Comparison of ENCODE assay signal across 16 cellular contexts in genomic region chr1:176638713-176639112, GRCh38.
DNase-seq lines count a peak whose midpoint lies in the region; ATAC-seq and TF ChIP-seq lines count a peak whose summit lies in the region.
"Had no signal": no experiment of that assay in that cellular context is flagged by ENCODE, and none has a peak within 500 bp of the region (broad histone marks: within the 10 kb centered on the region; RNA-seq: fewer than 3 reads in every experiment).

No MANE protein-coding gene starts in this region.

- H3K9me3 ChIP-seq in right atrium auricular region = no peaks in the 10 kb centered on the region
- H3K9me3 ChIP-seq in heart right ventricle = no peaks in the 10 kb centered on the region
- H3K9me3 ChIP-seq: A549, Caco-2 had no signal

- no peak for ATAC-seq in Right ventricle myocardium inferior
- ATAC-seq in heart right ventricle = peak in 6 of 8 donors; percentile 44 to 68 (median 58)
- ATAC-seq in HG02763 (IDR thresholded peaks at IDR 0.05; ENCODE audit: unreplicated experiment) = no peak
- ATAC-seq in HG03342 (IDR thresholded peaks at IDR 0.05; ENCODE audit: unreplicated experiment) = no peak
- ATAC-seq: A549, HCT116 had no signal

- WGBS in heart right ventricle, 2 donors = 42 to 43% methylated on average over 3 of the region's 3 CpGs

- H3K4me3 ChIP-seq in right atrium auricular region (no peak overlapping the region), heart right ventricle (no peak overlapping the region)
- H3K4me3 ChIP-seq: A549 had no signal

- no peaks in the 10 kb centered on the region for H3K27me3 ChIP-seq in right atrium auricular region
- no peaks in the 10 kb centered on the region for H3K27me3 ChIP-seq in heart right ventricle

- H3K27me3 Mint-ChIP-seq in nephron (ENCODE audit: low read depth) = no peaks in the 10 kb centered on the region
- H3K27me3 Mint-ChIP-seq: CD4-positive, alpha-beta T cell had no signal

- intact Hi-C loops in Right ventricle myocardium inferior (cut with DNase I) (no loop called here), heart right ventricle (cut with DNase I) (no loop called here)

- peak; percentile 17 for DNase-seq in Right ventricle myocardium inferior (ENCODE audit: missing footprints)
- no peak for DNase-seq in right atrium auricular region (ENCODE audit: low spot score)
- peak in 1 of 2 donors; percentile 27 for DNase-seq in heart right ventricle
- no peak for DNase-seq in hypothalamus (lab: John Stamatoyannopoulos, UW)
- DNase-seq: AML-193; Caco-2; CD4-positive, alpha-beta T cell; H7; HFFc6 had no signal

- TF ChIP-seq CTCF in right atrium auricular region (IDR thresholded peaks at IDR 0.05) (no peak), heart right ventricle (IDR thresholded peaks at IDR 0.05) (no peak), nephron (IDR thresholded peaks at IDR 0.05; ENCODE audit: unreplicated experiment in 3 of 3) (no peak)

- H3K4me1 ChIP-seq in right atrium auricular region (peaks cover 0 to 4% of the 10 kb centered on the region in 2 donors), heart right ventricle (peaks cover 0 to 7% (median 0%) of the 10 kb centered on the region in 9 donors)
- H3K4me1 ChIP-seq: A549, Caco-2 had no signal

- H3K36me3 ChIP-seq in right atrium auricular region (no peaks in the 10 kb centered on the region), heart right ventricle (no peaks in the 10 kb centered on the region)

- H3K9me3 Mint-ChIP-seq in nephron = no peaks in the 10 kb centered on the region

- H3K27ac ChIP-seq in right atrium auricular region = no peak overlapping the region
- peak overlapping the region in 2 of 10 donors; percentile 31 to 32 for H3K27ac ChIP-seq in heart right ventricle
- H3K27ac ChIP-seq: 22Rv1, A549, C4-2B had no signal

- H3K36me3 Mint-ChIP-seq in nephron (ENCODE audit: low read depth) = no peaks in the 10 kb centered on the region

- no peaks in the 10 kb centered on the region for H3K4me1 Mint-ChIP-seq in nephron

- peak overlapping the region; percentile 17 to 58 (median 40) for H3K27ac Mint-ChIP-seq in nephron
- H3K27ac Mint-ChIP-seq: CD4-positive, alpha-beta T cell; HFFc6 had no signal

- no peak overlapping the region for H3K4me3 Mint-ChIP-seq in nephron
- H3K4me3 Mint-ChIP-seq: CD4-positive, alpha-beta T cell; HFFc6 had no signal

Comparison
In these comparisons a context has a peak if more than half of its experiments do, and no peak if none do; other contexts are left out.
1. ATAC-seq: peak in heart right ventricle (6 of 8); none in Right ventricle myocardium inferior (single experiment), HG02763 (single experiment) and HG03342 (single experiment).